27 cellular contexts compared by ENCODE assay signal in the genomic region with DNA sequence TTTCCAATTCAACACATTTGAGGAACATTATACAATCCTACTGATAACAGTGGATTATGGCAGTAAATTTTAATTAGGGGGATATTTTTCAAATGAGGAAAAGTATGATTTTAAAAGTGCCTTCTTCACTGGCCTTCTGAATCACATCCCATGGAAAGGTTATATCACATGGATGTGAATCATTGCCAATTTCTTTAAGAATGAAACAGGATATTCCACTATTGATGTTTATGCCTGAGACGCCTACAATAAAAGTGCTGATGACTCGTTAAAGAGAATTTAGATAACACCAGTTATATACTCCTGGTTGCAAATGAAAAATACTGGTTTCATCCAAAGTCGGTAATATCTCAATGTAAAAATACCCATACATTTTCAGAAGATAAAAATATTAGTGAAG.
"Had no signal": no experiment of that assay in that cellular context is flagged by ENCODE, and none has a peak within 500 bp of the region (broad histone marks: within the 10 kb centered on the region; RNA-seq: fewer than 3 reads in every experiment).

No MANE protein-coding gene starts in this region.

- H3K36me3 Mint-ChIP-seq: activated naive CD8-positive, alpha-beta T cell; mesothelial cell of epicardium; naive thymus-derived CD4-positive, alpha-beta T cell had no signal

- H3K4me1 Mint-ChIP-seq: activated CD4-positive, alpha-beta T cell treated with anti-CD3 and anti-CD28 coated beads for 36 hours; naive thymus-derived CD4-positive, alpha-beta T cell had no signal

- H3K4me1 ChIP-seq: esophagus squamous epithelium, gastroesophageal sphincter had no signal

- H3K27ac ChIP-seq: epithelial cell of prostate, esophagus squamous epithelium, gastroesophageal sphincter, hepatocyte, ovary, right lobe of liver, thoracic aorta, uterus had no signal

- H3K36me3 ChIP-seq: esophagus squamous epithelium, gastroesophageal sphincter, ovary, right lobe of liver, thoracic aorta, uterus had no signal

- H3K4me2 ChIP-seq: hepatocyte had no signal

- H3K27me3 Mint-ChIP-seq: activated B cell treated with CpG ODN at 0.5 μM for 24 hours; activated CD4-positive, alpha-beta T cell treated with anti-CD3 and anti-CD28 coated beads for 36 hours; activated naive CD8-positive, alpha-beta T cell; naive thymus-derived CD4-positive, alpha-beta T cell; progenitor cell of endocrine pancreas; stimulated activated naive CD8-positive, alpha-beta T cell treated with anti-CD3 and anti-CD28 coated beads, Interleukin-15, Interleukin-2, amounts not matched to agents 100 ng/mL and 50 ng/mL, for 24 hours had no signal

- ATAC-seq: activated CD4-positive, alpha-beta T cell treated with anti-CD3 and anti-CD28 coated beads for 36 hours; activated CD8-positive, alpha-beta T cell treated with anti-CD3 and anti-CD28 coated beads, Interleukin-2, amount 10 ng/mL, durations not matched to agents 7 days and 5 days; gastroesophageal sphincter; left cardiac atrium; left ventricle myocardium superior; naive thymus-derived CD4-positive, alpha-beta T cell; right lobe of liver had no signal

- DNase-seq: activated B cell treated with CpG ODN at 0.5 μM for 24 hours; activated CD4-positive, alpha-beta T cell treated with anti-CD3 and anti-CD28 coated beads for 36 hours; activated CD8-positive, alpha-beta T cell treated with anti-CD3 and anti-CD28 coated beads, Interleukin-2, amount 10 ng/mL, durations not matched to agents 7 days and 5 days; activated effector memory CD4-positive, alpha-beta T cell treated with Interleukin-2 at 50 U/mL for 16 hours; activated naive CD4-positive, alpha-beta T cell treated with Interleukin-2 at 50 U/mL for 16 hours; activated T-cell treated with anti-CD3 and anti-CD28 coated beads for 4 hours; anterior cingulate cortex; endodermal cell; esophagus squamous epithelium; left cardiac atrium; left ventricle myocardium superior; naive thymus-derived CD4-positive, alpha-beta T cell; ovary; right lobe of liver; stimulated activated CD4-positive, alpha-beta T cell treated with anti-CD3 and anti-CD28 coated beads, Interleukin-2, amount 100 ng/mL, for 48 hours; T1000; trophoblast cell; uterus had no signal

- H3K27ac Mint-ChIP-seq: activated B cell treated with CpG ODN at 0.5 μM for 24 hours; activated CD4-positive, alpha-beta T cell treated with anti-CD3 and anti-CD28 coated beads for 36 hours; activated CD8-positive, alpha-beta T cell treated with anti-CD3 and anti-CD28 coated beads, Interleukin-2, amount 10 ng/mL, durations not matched to agents 7 days and 5 days; activated naive CD8-positive, alpha-beta T cell; endodermal cell; mesothelial cell of epicardium; naive thymus-derived CD4-positive, alpha-beta T cell; progenitor cell of endocrine pancreas; stimulated activated naive CD8-positive, alpha-beta T cell treated with anti-CD3 and anti-CD28 coated beads, Interleukin-15, Interleukin-2, amounts not matched to agents 100 ng/mL and 50 ng/mL, for 24 hours; T-helper 1 cell treated with Interleukin-12 subunit alpha and Interleukin-12 subunit beta and Interleukin-4 antibody, amounts not matched to agents 30 μg/mL and 1 μg/mL, for 36 hours had no signal

- H3K27me3 ChIP-seq: esophagus squamous epithelium, gastroesophageal sphincter, hepatocyte, ovary, right lobe of liver, uterus had no signal

- H3K4me3 Mint-ChIP-seq: activated B cell treated with CpG ODN at 0.5 μM for 24 hours; activated CD4-positive, alpha-beta T cell treated with anti-CD3 and anti-CD28 coated beads for 36 hours; activated CD8-positive, alpha-beta T cell treated with anti-CD3 and anti-CD28 coated beads, Interleukin-2, amount 10 ng/mL, durations not matched to agents 7 days and 5 days; activated naive CD8-positive, alpha-beta T cell; endodermal cell; mesothelial cell of epicardium; naive thymus-derived CD4-positive, alpha-beta T cell; stimulated activated naive CD8-positive, alpha-beta T cell treated with anti-CD3 and anti-CD28 coated beads, Interleukin-15, Interleukin-2, amounts not matched to agents 100 ng/mL and 50 ng/mL, for 24 hours; T-helper 1 cell treated with Interleukin-12 subunit alpha and Interleukin-12 subunit beta and Interleukin-4 antibody, amounts not matched to agents 30 μg/mL and 1 μg/mL, for 36 hours had no signal

- H3K9me3 Mint-ChIP-seq: activated B cell treated with CpG ODN at 0.5 μM for 24 hours; stimulated activated naive CD8-positive, alpha-beta T cell treated with anti-CD3 and anti-CD28 coated beads, Interleukin-15, Interleukin-2, amounts not matched to agents 100 ng/mL and 50 ng/mL, for 24 hours; T-helper 1 cell treated with Interleukin-12 subunit alpha and Interleukin-12 subunit beta and Interleukin-4 antibody, amounts not matched to agents 30 μg/mL and 1 μg/mL, for 36 hours had no signal

- H3K9me3 ChIP-seq: esophagus squamous epithelium, gastroesophageal sphincter, ovary, right lobe of liver, thoracic aorta, uterus had no signal

- H3K4me3 ChIP-seq: esophagus squamous epithelium, gastroesophageal sphincter, hepatocyte, ovary, right lobe of liver, thoracic aorta, uterus had no signal

- H2AFZ ChIP-seq: hepatocyte had no signal
